29 cellular contexts compared by ENCODE assay signal in genomic region chr3:142960322-142960850, GRCh38. TPM values are rescaled to one million over a fixed set of nuclear protein-coding genes. Genes with fewer than 3 reads are reported as not detected.
A peak's percentile ranks its signal among the peaks of the same experiment; 100 is the strongest.
DNase-seq lines count a peak whose midpoint lies in the region; ATAC-seq, FAIRE-seq and TF ChIP-seq lines count a peak whose summit lies in the region.
"Had no signal": no experiment of that assay in that cellular context is flagged by ENCODE, and none has a peak within 500 bp of the region (broad histone marks: within the 10 kb centered on the region; RNA-seq: fewer than 3 reads in every experiment).

No MANE protein-coding gene starts in this region.

- H3K4me1 ChIP-seq in HEK293 (ENCODE audit: control insufficient read depth, insufficient read depth, low read length): no peaks in the 10 kb centered on the region
- H3K4me1 ChIP-seq in HepG2 (ENCODE audit: insufficient read depth, low read length): peaks cover 82% of the 10 kb centered on the region

- no TSS peak for BruUV-seq in HepG2 (replicated peaks; lab: Mats Ljungman, UMichigan)

- H2AFZ ChIP-seq in HepG2 (ENCODE audit: low read length): no peak overlapping the region

- H4K20me1 ChIP-seq in HepG2 (ENCODE audit: insufficient read depth, low read length): no peaks in the 10 kb centered on the region

- H3K27me3 ChIP-seq in HepG2 (ENCODE audit: control insufficient read depth in 1 of 2, insufficient read depth in 2 of 2, low read length in 2 of 2): 0 out of 5 replicates have a peak, but pooled peaks cover 0 to 8% of the 10 kb centered on the region in 2 experiments

- no peak for ATAC-seq in HepG2
- no peak for ATAC-seq in HG03342 (IDR thresholded peaks at IDR 0.05; ENCODE audit: unreplicated experiment)
- no peak for ATAC-seq in GM21423 (IDR thresholded peaks at IDR 0.05; ENCODE audit: unreplicated experiment)
- ATAC-seq: GM12878, K562 had no signal

- DNase-seq in DMS53 (lab: John Stamatoyannopoulos, UW) (peak; percentile 13), DMS53 treated with DMSO at 0.1 percent for 48 hours (lab: John Stamatoyannopoulos, UW; ENCODE audit: unreplicated experiment) (no peak), NCI-H2196 treated with DMSO at 0.1 percent for 48 hours (lab: John Stamatoyannopoulos, UW; ENCODE audit: unreplicated experiment) (peak; percentile 35), HepG2 (ENCODE audit: low spot score) (no peak), COR-L47 (lab: John Stamatoyannopoulos, UW) (no peak)
- DNase-seq: 8988T; CD8-positive, alpha-beta memory T cell; DMS79 treated with DMSO at 0.1 percent for 48 hours; H7; HFFc6; MM.1S; NCI-H1048; NCI-H1417 treated with DMSO at 0.1 percent for 48 hours; NCI-H2081; NCI-H226; NCI-H510A treated with DMSO at 0.1 percent for 48 hours; NCI-H82; OCI-M1; SHP77; SW 1271 had no signal

- TF ChIP-seq CTCF in HEK293 (tag by site-specific recombination; IDR thresholded peaks at IDR 0.05) (no peak), HepG2 (CRISPR knock-in tag; IDR thresholded peaks at IDR 0.05) (no peak)

- intact Hi-C loops in HepG2 (cut with micrococcal nuclease; ENCODE audit: unreplicated experiment): no loop called here

- no peak for FAIRE-seq in HepG2 (lab: Jason Lieb, UNC)
- FAIRE-seq: GM12878, K562 had no signal

- no peak for TF ChIP-seq POLR2A in HepG2 (IDR thresholded peaks at IDR 0.05; ENCODE audit: insufficient read depth in 1 of 2, low read depth in 2 of 2, low read length in 2 of 2)

- TF ChIP-seq RAD21 in HepG2 (CRISPR knock-in tag; IDR thresholded peaks at IDR 0.05): no peak

- H3K79me2 ChIP-seq in HepG2 (ENCODE audit: insufficient read depth, low read length): peaks cover 4% of the 10 kb centered on the region

- H3K9ac ChIP-seq in HepG2 (ENCODE audit: insufficient read depth, low read depth, low read length): no peak overlapping the region

- 76% methylated on average over 1 of the region's 1 CpG for WGBS in HepG2 (ENCODE audit: low lambda C conversion rate)

- POLR2A ChIA-PET in HEK293 (lab: Yijun Ruan, JAX) (no interaction called here), HepG2 (lab: Yijun Ruan, JAX) (interaction anchor here (0.7 to 3.7 kb wide), 3 partner anchors 9 to 41 kb away, joined by 3 to 34 read pairs (median 3); partner anchors contain the start of gene U2SURP)

- H3K27ac ChIP-seq in HEK293 (ENCODE audit: extremely low read depth, low read depth, low read length): no peak overlapping the region
- no peak overlapping the region for H3K27ac ChIP-seq in HepG2 (ENCODE audit: extremely low read length, insufficient read depth, low read length)
- H3K27ac ChIP-seq: C4-2B had no signal

- H3K4me3 ChIP-seq in HEK293 (ENCODE audit: low read depth, low read length) (no peak overlapping the region), HepG2 (replicated peaks in 1 of 3; ENCODE audit: insufficient read depth in 1 of 3, low read depth in 2 of 3, low read length in 3 of 3) (no peak overlapping the region)
- H3K4me3 ChIP-seq: GM12878, K562 had no signal

- no peak for TF ChIP-seq EP300 in HepG2 (IDR thresholded peaks at IDR 0.05; ENCODE audit: low read depth in 2 of 2, low read length in 2 of 2)
- no peak for TF ChIP-seq EP300 in HepG2 (CRISPR knock-in tag; IDR thresholded peaks at IDR 0.05; ENCODE audit: borderline replicate concordance)

- CTCF ChIA-PET in HEK293 (lab: Yijun Ruan, JAX): no interaction called here
- CTCF ChIA-PET in HepG2 (lab: Yijun Ruan, JAX; ENCODE audit: low intra/inter-chr PET ratio, low total read pairs): no interaction called here

- H3K36me3 ChIP-seq in HEK293 (ENCODE audit: control insufficient read depth in 2 of 2, insufficient read depth in 1 of 2, low read length in 2 of 2) (no peaks in the 10 kb centered on the region), HepG2 (replicated peaks in 1 of 2; ENCODE audit: control insufficient read depth in 1 of 2, insufficient read depth in 2 of 2, low read length in 2 of 2) (no peaks in the 10 kb centered on the region)

- in situ Hi-C loops in HepG2 (cut with HindIII; ENCODE audit: extremely low pct_ligation_motif_present, low pct_unique_long_range_greater_than_20kb): no loop called here

- 0 out of 2 replicates have a peak overlapping the region, but pooled peaks have one; percentile 2 for H3K4me2 ChIP-seq in HepG2 (ENCODE audit: low read depth, low read length)

- H3K9me3 ChIP-seq in HEK293 (ENCODE audit: control insufficient read depth, insufficient read depth, low read depth, low read length) (no peaks in the 10 kb centered on the region), HepG2 (ENCODE audit: low read length) (no peaks in the 10 kb centered on the region)

TF ChIP-seq in HEK293, 187 proteins besides CTCF, POLR2A, EP300 and RAD21 (continues in another document):
- TF ChIP-seq GLIS1 (tag by site-specific recombination; IDR thresholded peaks at IDR 0.05) (no peak), REPIN1 (tag by site-specific recombination; IDR thresholded peaks at IDR 0.05; ENCODE audit: low read depth) (no peak), SP7 (tag by site-specific recombination; IDR thresholded peaks at IDR 0.05) (peak; percentile 43; the same call in 1 of the 2 replicates), BCL11B (tag by site-specific recombination; IDR thresholded peaks at IDR 0.05; ENCODE audit: low read depth) (no peak), ZNF132 (tag by site-specific recombination; IDR thresholded peaks at IDR 0.05; ENCODE audit: borderline replicate concordance) (no peak), ZNF830 (tag by site-specific recombination; IDR thresholded peaks at IDR 0.05; ENCODE audit: low read depth) (no peak), ZNF785 (tag by site-specific recombination; IDR thresholded peaks at IDR 0.05) (no peak)

TF ChIP-seq in HepG2, 621 proteins besides CTCF, POLR2A, EP300 and RAD21 (continues in another document):
- no peak for TF ChIP-seq CBFB (CRISPR knock-in tag; IDR thresholded peaks at IDR 0.05)
- no peak for TF ChIP-seq CHD2 (IDR thresholded peaks at IDR 0.05; ENCODE audit: low read depth, low read length)
- TF ChIP-seq ATF1 (CRISPR knock-in tag; IDR thresholded peaks at IDR 0.05): peak; percentile 26; the same call in 1 of the 2 replicates
- peak; percentile 47; the same call in 1 of the 2 replicates for TF ChIP-seq ELF4 (CRISPR knock-in tag; IDR thresholded peaks at IDR 0.05; ENCODE audit: borderline replicate concordance)
- TF ChIP-seq MAX (IDR thresholded peaks at IDR 0.05): peak; percentile 13; the same call in 1 of the 2 replicates
- TF ChIP-seq ZNF317 (CRISPR knock-in tag; IDR thresholded peaks at IDR 0.05): peak; percentile 54; the same call in 1 of the 2 replicates
- no peak for TF ChIP-seq SOX6 (IDR thresholded peaks at IDR 0.05)
- 0 out of 2 replicates have a peak, but pooled peaks have one; percentile 33 for TF ChIP-seq SOX6 (CRISPR knock-in tag; IDR thresholded peaks at IDR 0.05)

RNA-seq across cellular contexts. Expression of gene PAQR9, which starts 3.1 kb away (rescaled TPM):
- total RNA-seq in HepG2 (2016; rRNA removed; fragmentation: Illumina TruSeq; extraction: Trizol): 10.3 and 10.4 TPM in 2 replicates
- 3.6 and 3.8 TPM in 2 replicates for total RNA-seq in HepG2 (2016; cell fraction: cytosol; rRNA removed; fragmentation: Illumina TruSeq; extraction: Trizol; ENCODE audit: low read depth)
- 10.3 and 10.5 TPM in 2 replicates for total RNA-seq in HepG2 (2016; cell fraction: insoluble cytoplasmic fraction; rRNA removed; fragmentation: Illumina TruSeq; extraction: Trizol)
- total RNA-seq in HepG2 (2016; cell fraction: membrane; rRNA removed; fragmentation: Illumina TruSeq; extraction: Trizol): 12.0 and 13.5 TPM in 2 replicates
- total RNA-seq in HepG2 (2016; cell fraction: nucleus; rRNA removed; fragmentation: Illumina TruSeq; extraction: Trizol): 9.3 and 10.1 TPM in 2 replicates
- 3.7 and 8.4 TPM in 2 replicates for polyA plus RNA-seq in HepG2 (2011; rRNA removed)
- polyA plus RNA-seq in HepG2 (2011; cell fraction: cytosol; rRNA removed): 4.9 and 6.5 TPM in 2 replicates
- 8.2 and 13.0 TPM in 2 replicates for polyA plus RNA-seq in HepG2 (2011; cell fraction: nucleus; rRNA removed)
- 9.1 and 16.7 TPM in 2 replicates for polyA plus RNA-seq in HepG2 (2012)
- 4.6 and 5.9 TPM in 2 replicates for polyA plus RNA-seq in HepG2 (2016; cell fraction: cytosol; fragmentation: Illumina TruSeq; extraction: Trizol; ENCODE audit: low read depth)
- 13.7 and 14.1 TPM in 2 replicates for polyA plus RNA-seq in HepG2 (2016; cell fraction: insoluble cytoplasmic fraction; fragmentation: Illumina TruSeq; extraction: Trizol; ENCODE audit: low read depth)
- polyA plus RNA-seq in HepG2 (2016; cell fraction: membrane; fragmentation: Illumina TruSeq; extraction: Trizol; ENCODE audit: low read depth): 12.2 and 13.8 TPM in 2 replicates
- polyA plus RNA-seq in HepG2 (2016; cell fraction: nucleus; fragmentation: Illumina TruSeq; extraction: Trizol; ENCODE audit: insufficient read depth, low read depth): 16.0 and 16.8 TPM in 2 replicates
- 26.7 TPM in 1 of 2 replicates, not detected in the other for polyA minus RNA-seq in HepG2 (2011; rRNA and poly(A)+ RNA removed; ENCODE audit: low replicate concordance)
- 5.5 and 9.2 TPM in 2 replicates for polyA minus RNA-seq in HepG2 (2011; cell fraction: cytosol; rRNA and poly(A)+ RNA removed)
- polyA minus RNA-seq in HepG2 (2011; cell fraction: nucleus; rRNA and poly(A)+ RNA removed): 10.3 and 15.8 TPM in 2 replicates
- total RNA-seq: CD8-positive, alpha-beta memory T cell; GM12878; LHCN-M2; RPMI7951 had no signal
- polyA plus RNA-seq: AG04450; CD8-positive, alpha-beta memory T cell; GM12878 had no signal

RNA-seq across cellular contexts. Expression of gene U2SURP, which starts 41.0 kb away (rescaled TPM):
- 173 and 250 TPM in 2 replicates for total RNA-seq in HepG2 (2016; rRNA removed; fragmentation: Illumina TruSeq; extraction: Trizol)
- total RNA-seq in HepG2 (2016; cell fraction: cytosol; rRNA removed; fragmentation: Illumina TruSeq; extraction: Trizol; ENCODE audit: low read depth): 14.1 and 18.4 TPM in 2 replicates
- total RNA-seq in HepG2 (2016; cell fraction: insoluble cytoplasmic fraction; rRNA removed; fragmentation: Illumina TruSeq; extraction: Trizol): 173 and 234 TPM in 2 replicates
- total RNA-seq in HepG2 (2016; cell fraction: membrane; rRNA removed; fragmentation: Illumina TruSeq; extraction: Trizol): 38.5 and 45.7 TPM in 2 replicates
- total RNA-seq in HepG2 (2016; cell fraction: nucleus; rRNA removed; fragmentation: Illumina TruSeq; extraction: Trizol): 249 and 251 TPM in 2 replicates
- 41.3 and 55.9 TPM in 2 replicates for polyA plus RNA-seq in HepG2 (2011; rRNA removed)
- polyA plus RNA-seq in HepG2 (2011; cell fraction: cytosol; rRNA removed): 8.6 and 12.8 TPM in 2 replicates
- polyA plus RNA-seq in HepG2 (2011; cell fraction: nucleus; rRNA removed): 39.7 and 59.0 TPM in 2 replicates
- polyA plus RNA-seq in HepG2 (2012): 63.0 and 109 TPM in 2 replicates
- polyA plus RNA-seq in HepG2 (2016; cell fraction: cytosol; fragmentation: Illumina TruSeq; extraction: Trizol; ENCODE audit: low read depth): 3.4 and 3.6 TPM in 2 replicates
- polyA plus RNA-seq in HepG2 (2016; cell fraction: insoluble cytoplasmic fraction; fragmentation: Illumina TruSeq; extraction: Trizol; ENCODE audit: low read depth): 156 and 157 TPM in 2 replicates
- 9.2 and 11.6 TPM in 2 replicates for polyA plus RNA-seq in HepG2 (2016; cell fraction: membrane; fragmentation: Illumina TruSeq; extraction: Trizol; ENCODE audit: low read depth)
- 227 and 232 TPM in 2 replicates for polyA plus RNA-seq in HepG2 (2016; cell fraction: nucleus; fragmentation: Illumina TruSeq; extraction: Trizol; ENCODE audit: insufficient read depth, low read depth)
- polyA minus RNA-seq in HepG2 (2011; rRNA and poly(A)+ RNA removed; ENCODE audit: low replicate concordance): 58.3 and 119 TPM in 2 replicates
- 33.5 and 35.1 TPM in 2 replicates for polyA minus RNA-seq in HepG2 (2011; cell fraction: cytosol; rRNA and poly(A)+ RNA removed)
- 254 and 272 TPM in 2 replicates for polyA minus RNA-seq in HepG2 (2011; cell fraction: nucleus; rRNA and poly(A)+ RNA removed)

Comparison
In these comparisons a context has a peak if more than half of its experiments do, and no peak if none do; other contexts are left out.
1. DNase-seq: peak in DMS53 (single experiment) and NCI-H2196 treated with DMSO at 0.1 percent for 48 hours (single experiment); none in DMS53 treated with DMSO at 0.1 percent for 48 hours (single experiment), HepG2 (single experiment) and COR-L47 (single experiment).